Comparison of ENCODE assay signal across 16 cellular contexts in genomic region chrX:107763647-107764046, GRCh38. TPM values are rescaled to one million over a fixed set of nuclear protein-coding genes. Genes with fewer than 3 reads are reported as not detected.
DNase-seq lines count a peak whose midpoint lies in the region; ATAC-seq and FAIRE-seq lines count a peak whose summit lies in the region.
"Had no signal": no experiment of that assay in that cellular context is flagged by ENCODE, and none has a peak within 500 bp of the region (broad histone marks: within the 10 kb centered on the region; RNA-seq: fewer than 3 reads in every experiment).

No MANE protein-coding gene starts in this region.

- no peaks in the 10 kb centered on the region for H3K27me3 Mint-ChIP-seq in central memory CD8-positive, alpha-beta T cell

- H3K9ac ChIP-seq in BLaER1 treated with 17β-estradiol and CSF1 and Interleukin-3, amounts not matched to agents 10 nM and 100 nM: no peak overlapping the region
- H3K9ac ChIP-seq in skeletal muscle tissue (ENCODE audit: low read depth in 1 of 3, low read length in 3 of 3): no peak overlapping the region

- peaks cover 7% of the 10 kb centered on the region for H3K36me3 Mint-ChIP-seq in central memory CD8-positive, alpha-beta T cell (ENCODE audit: insufficient read depth)

- H3K4me1 ChIP-seq in BLaER1 treated with 17β-estradiol and CSF1 and Interleukin-3, amounts not matched to agents 10 nM and 100 nM: peaks cover 7 to 27% (median 16%) of the 10 kb centered on the region in 10 experiments; a peak in 19 of 20 replicates
- peaks cover 28 to 49% (median 48%) of the 10 kb centered on the region in 3 donors for H3K4me1 ChIP-seq in skeletal muscle tissue (ENCODE audit: control insufficient read depth in 3 of 3, insufficient read depth in 3 of 3, low read length in 3 of 3)

- H3K27ac ChIP-seq in BLaER1 treated with 17β-estradiol and CSF1 and Interleukin-3, amounts not matched to agents 10 nM and 100 nM: no peak overlapping the region
- peak overlapping the region; percentile 55 for H3K27ac ChIP-seq in skeletal muscle tissue (ENCODE audit: low read depth, low read length)
- H3K27ac ChIP-seq: C4-2B had no signal

- H4K20me1 ChIP-seq in BLaER1 treated with 17β-estradiol and CSF1 and Interleukin-3, amounts not matched to agents 10 nM and 100 nM: peaks cover 0 to 15% (median 0%) of the 10 kb centered on the region in 11 experiments; a peak in 7 of 22 replicates

- DNase-seq in GM19239 (ENCODE audit: insufficient read length, low spot score) (no peak), NCI-H1105 (lab: John Stamatoyannopoulos, UW) (no peak), NOMO-1 treated with DMSO at 0.1 percent for 48 hours (lab: John Stamatoyannopoulos, UW; ENCODE audit: unreplicated experiment) (no peak)
- no peak for DNase-seq in central memory CD8-positive, alpha-beta T cell (ENCODE audit: low spot score in 2 of 2)
- DNase-seq in activated CD4-positive, alpha-beta T cell treated with anti-CD3 and anti-CD28 coated beads for 1 hour: no peak
- DNase-seq: ACHN; CD8-positive, alpha-beta T cell; COR-L47; GF-D8; H7 had no signal

- H3K4me2 ChIP-seq in BLaER1 treated with 17β-estradiol and CSF1 and Interleukin-3, amounts not matched to agents 10 nM and 100 nM: peak overlapping the region in 10 of 11 experiments; percentile 3 to 69 (median 58); a peak in 17 of 22 replicates
- H3K4me2 ChIP-seq: GM23338 had no signal

- H3K4me3 Mint-ChIP-seq in central memory CD8-positive, alpha-beta T cell: no peak overlapping the region
- H3K4me3 Mint-ChIP-seq: CD8-positive, alpha-beta T cell; GM23338 had no signal

- peak; percentile 18 for FAIRE-seq in GM19239 (lab: Jason Lieb, UNC)

- H3K9me3 Mint-ChIP-seq in central memory CD8-positive, alpha-beta T cell: no peaks in the 10 kb centered on the region
- H3K9me3 Mint-ChIP-seq: CD8-positive, alpha-beta T cell; GM23338 had no signal

- peaks cover 93 to 99% (median 98%) of the 10 kb centered on the region in 11 experiments for H3K27me3 ChIP-seq in BLaER1 treated with 17β-estradiol and CSF1 and Interleukin-3, amounts not matched to agents 10 nM and 100 nM
- H3K27me3 ChIP-seq in skeletal muscle tissue (ENCODE audit: control insufficient read depth in 3 of 3, insufficient read depth in 3 of 3, low read length in 3 of 3): peaks cover 0 to 8% (median 0%) of the 10 kb centered on the region in 3 donors

- H3K36me3 ChIP-seq in BLaER1 treated with 17β-estradiol and CSF1 and Interleukin-3, amounts not matched to agents 10 nM and 100 nM: no peaks in the 10 kb centered on the region
- no peaks in the 10 kb centered on the region for H3K36me3 ChIP-seq in skeletal muscle tissue (ENCODE audit: control insufficient read depth in 3 of 3, insufficient read depth in 3 of 3, low read length in 3 of 3)

- no peak overlapping the region for H3K4me3 ChIP-seq in BLaER1 treated with 17β-estradiol and CSF1 and Interleukin-3, amounts not matched to agents 10 nM and 100 nM
- H3K4me3 ChIP-seq in skeletal muscle tissue (ENCODE audit: low read length in 3 of 3): no peak overlapping the region
- H3K4me3 ChIP-seq: GM23338 had no signal

- peak overlapping the region; percentile 8 for H3K27ac Mint-ChIP-seq in central memory CD8-positive, alpha-beta T cell (ENCODE audit: low read depth)
- H3K27ac Mint-ChIP-seq: CD8-positive, alpha-beta T cell; GM23338 had no signal

- no peak for ATAC-seq in central memory CD8-positive, alpha-beta T cell (replicated peaks; ENCODE audit: extremely low read depth, poor library complexity, severe bottlenecking)
- no peak for ATAC-seq in HG03432 (IDR thresholded peaks at IDR 0.05; ENCODE audit: unreplicated experiment)
- ATAC-seq: CD8-positive, alpha-beta T cell; GM23338 had no signal

- H3K4me1 Mint-ChIP-seq in central memory CD8-positive, alpha-beta T cell: peaks cover 8% of the 10 kb centered on the region

- no peaks in the 10 kb centered on the region for H3K9me3 ChIP-seq in BLaER1 treated with 17β-estradiol and CSF1 and Interleukin-3, amounts not matched to agents 10 nM and 100 nM (replicated peaks in 1 of 11)
- H3K9me3 ChIP-seq in skeletal muscle tissue (ENCODE audit: control insufficient read depth in 3 of 3, low read length in 3 of 3): no peaks in the 10 kb centered on the region

RNA-seq across cellular contexts. Expression of gene TSC22D3, which starts 11.9 kb away (rescaled TPM):
- total RNA-seq in skeletal muscle tissue: 30.3 TPM

RNA-seq across cellular contexts. Expression of gene NCBP2L, which starts 13.9 kb away (rescaled TPM):
- 1.0 TPM for total RNA-seq in skeletal muscle tissue
- total RNA-seq: A172; CD8-positive, alpha-beta T cell; GM23338; H7 had no signal
